ENCODE assay signal across 24 cellular contexts in genomic region chr3:100448079-100448478, GRCh38.
"Had no signal": no experiment of that assay in that cellular context is flagged by ENCODE, and none has a peak within 500 bp of the region (broad histone marks: within the 10 kb centered on the region; RNA-seq: fewer than 3 reads in every experiment).

No MANE protein-coding gene starts in this region.

- DNase-seq: IMR-90, Karpas-422, KG1, MG63, NCI-H1092, NCI-H1105 treated with DMSO at 0.1 percent for 48 hours, NCI-H1417 treated with DMSO at 0.1 percent for 48 hours, NCI-H146, NCI-H1694 treated with DMSO at 0.1 percent for 48 hours, NCI-H2029, NCI-H2081 treated with DMSO at 0.1 percent for 48 hours, NCI-H2171, NCI-H226, NCI-H446, NCI-H510A, NCI-H524 treated with DMSO at 0.1 percent for 48 hours, NCI-H69, NCI-H774, PC-3, SHP77, SK-N-SH had no signal

- ATAC-seq: Panc1, PC-3 had no signal

- H3K27ac ChIP-seq: HL-60, RWPE1 had no signal
